Comparison of ENCODE assay signal across 8 cellular contexts in the genomic region with DNA sequence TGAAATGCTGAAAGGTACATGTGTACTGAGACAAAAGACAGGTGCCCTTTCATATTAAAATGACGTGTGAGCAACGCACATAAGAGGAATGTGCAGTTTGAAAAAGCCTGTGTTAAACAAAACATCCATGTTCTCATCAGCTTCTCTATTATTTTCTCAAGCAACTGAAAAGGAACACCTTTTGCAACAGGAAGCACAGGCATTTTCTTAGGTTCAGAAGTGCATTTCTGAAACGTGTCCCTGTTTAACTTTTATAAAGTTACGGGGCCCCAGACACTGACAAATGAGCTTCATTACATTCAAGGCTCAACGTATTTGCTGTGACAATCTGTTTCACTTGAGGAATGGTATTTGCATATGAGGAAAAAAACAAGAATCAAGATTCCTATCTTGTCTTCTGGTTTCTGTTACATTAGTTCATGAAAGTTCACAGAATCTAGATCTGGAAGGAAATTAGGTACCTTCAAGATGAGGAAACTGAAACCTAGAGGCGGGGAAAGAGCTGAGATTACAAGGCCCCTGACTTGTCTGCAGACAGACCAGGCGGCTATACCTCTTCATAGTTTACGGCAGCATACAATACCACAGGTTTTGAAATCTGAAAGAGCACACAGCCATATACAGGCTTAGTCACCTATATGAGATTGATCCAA.
DNase-seq lines count a peak whose midpoint lies in the region; ATAC-seq and TF ChIP-seq lines count a peak whose summit lies in the region.

No MANE protein-coding gene starts in this region.

- intact Hi-C loops in ascending aorta (cut with DNase I), result loop anchor here (10.0 kb wide), 1 partner anchor 888 kb away; no protein-coding TSS in a partner anchor

- H3K9me3 ChIP-seq in ascending aorta, result no peaks in the 10 kb centered on the region

- peak; percentile 33 to 37 for DNase-seq in activated CD4-positive, alpha-beta T cell treated with anti-CD3 and anti-CD28 coated beads for 4 hours
- DNase-seq in memory B cell (ENCODE audit: low spot score in 2 of 2) (no peak), ascending aorta (ENCODE audit: low spot score in 2 of 2) (no peak), NCI-H2029 (lab: John Stamatoyannopoulos, UW) (no peak), anterior cingulate cortex (lab: John Stamatoyannopoulos, UW) (no peak), putamen (ENCODE audit: low spot score) (no peak)

- H3K4me3 ChIP-seq in ascending aorta, result no peak overlapping the region

- no peak overlapping the region for H3K27ac Mint-ChIP-seq in memory B cell

- peaks cover 24% of the 10 kb centered on the region for H3K36me3 Mint-ChIP-seq in memory B cell

- H3K27me3 ChIP-seq in ascending aorta, result no peaks in the 10 kb centered on the region

- H3K4me3 Mint-ChIP-seq in memory B cell, result no peak overlapping the region

- H3K36me3 ChIP-seq in ascending aorta, result peaks cover 0 to 3% of the 10 kb centered on the region in 2 donors

- H3K27ac ChIP-seq in ascending aorta, result no peak overlapping the region

- no peaks in the 10 kb centered on the region for H3K9me3 Mint-ChIP-seq in memory B cell

- no peaks in the 10 kb centered on the region for H3K4me1 ChIP-seq in ascending aorta

- no peaks in the 10 kb centered on the region for H3K27me3 Mint-ChIP-seq in memory B cell

- no peaks in the 10 kb centered on the region for H3K4me1 Mint-ChIP-seq in memory B cell

- no peak for TF ChIP-seq CTCF in ascending aorta (IDR thresholded peaks at IDR 0.05)

- ATAC-seq in GM18858 (IDR thresholded peaks at IDR 0.05; ENCODE audit: unreplicated experiment) (peak; percentile 92), HG02981 (IDR thresholded peaks at IDR 0.05; ENCODE audit: unreplicated experiment) (peak; percentile 68), memory B cell (ENCODE audit: low read depth) (peak; percentile 29)

Comparison
In these comparisons a context has a peak if more than half of its experiments do, and no peak if none do; other contexts are left out.
1. ATAC-seq: peak in every context shown above with its lines; median percentile 92 in GM18858; 68 in HG02981; 29 in memory B cell.
2. DNase-seq: peak in activated CD4-positive, alpha-beta T cell treated with anti-CD3 and anti-CD28 coated beads for 4 hours (2 of 2); none in memory B cell (0 of 2), ascending aorta (0 of 2), NCI-H2029 (single experiment), anterior cingulate cortex (0 of 58) and putamen (single experiment).